In the genomic region with DNA sequence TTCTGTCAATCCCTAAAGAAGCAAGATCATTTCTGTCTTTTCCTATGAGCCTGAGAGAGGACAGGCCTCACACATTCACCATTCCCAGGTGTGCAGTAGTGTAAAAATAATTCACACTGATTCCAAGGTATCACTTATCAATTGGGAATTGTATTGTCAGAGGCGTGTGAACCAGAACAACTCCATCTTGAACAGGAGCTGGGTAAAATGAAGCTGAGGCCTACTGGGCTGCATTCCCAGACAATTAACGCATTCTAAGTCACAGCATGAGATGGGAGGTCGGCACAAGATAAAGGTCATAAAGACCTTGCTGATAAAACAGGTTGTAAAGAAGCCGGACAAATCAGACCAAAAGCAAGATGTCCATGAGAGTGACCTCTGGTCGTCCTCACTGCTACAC, we compare ENCODE assay signal across 1 cellular context.
TF ChIP-seq lines count a peak whose summit lies in the region.

No MANE protein-coding gene starts in this region.

TF ChIP-seq in K562, 482 proteins besides CTCF, POLR2A, EP300 and RAD21 (continued from another document and continues in another):
- TF ChIP-seq, protein P1, sequence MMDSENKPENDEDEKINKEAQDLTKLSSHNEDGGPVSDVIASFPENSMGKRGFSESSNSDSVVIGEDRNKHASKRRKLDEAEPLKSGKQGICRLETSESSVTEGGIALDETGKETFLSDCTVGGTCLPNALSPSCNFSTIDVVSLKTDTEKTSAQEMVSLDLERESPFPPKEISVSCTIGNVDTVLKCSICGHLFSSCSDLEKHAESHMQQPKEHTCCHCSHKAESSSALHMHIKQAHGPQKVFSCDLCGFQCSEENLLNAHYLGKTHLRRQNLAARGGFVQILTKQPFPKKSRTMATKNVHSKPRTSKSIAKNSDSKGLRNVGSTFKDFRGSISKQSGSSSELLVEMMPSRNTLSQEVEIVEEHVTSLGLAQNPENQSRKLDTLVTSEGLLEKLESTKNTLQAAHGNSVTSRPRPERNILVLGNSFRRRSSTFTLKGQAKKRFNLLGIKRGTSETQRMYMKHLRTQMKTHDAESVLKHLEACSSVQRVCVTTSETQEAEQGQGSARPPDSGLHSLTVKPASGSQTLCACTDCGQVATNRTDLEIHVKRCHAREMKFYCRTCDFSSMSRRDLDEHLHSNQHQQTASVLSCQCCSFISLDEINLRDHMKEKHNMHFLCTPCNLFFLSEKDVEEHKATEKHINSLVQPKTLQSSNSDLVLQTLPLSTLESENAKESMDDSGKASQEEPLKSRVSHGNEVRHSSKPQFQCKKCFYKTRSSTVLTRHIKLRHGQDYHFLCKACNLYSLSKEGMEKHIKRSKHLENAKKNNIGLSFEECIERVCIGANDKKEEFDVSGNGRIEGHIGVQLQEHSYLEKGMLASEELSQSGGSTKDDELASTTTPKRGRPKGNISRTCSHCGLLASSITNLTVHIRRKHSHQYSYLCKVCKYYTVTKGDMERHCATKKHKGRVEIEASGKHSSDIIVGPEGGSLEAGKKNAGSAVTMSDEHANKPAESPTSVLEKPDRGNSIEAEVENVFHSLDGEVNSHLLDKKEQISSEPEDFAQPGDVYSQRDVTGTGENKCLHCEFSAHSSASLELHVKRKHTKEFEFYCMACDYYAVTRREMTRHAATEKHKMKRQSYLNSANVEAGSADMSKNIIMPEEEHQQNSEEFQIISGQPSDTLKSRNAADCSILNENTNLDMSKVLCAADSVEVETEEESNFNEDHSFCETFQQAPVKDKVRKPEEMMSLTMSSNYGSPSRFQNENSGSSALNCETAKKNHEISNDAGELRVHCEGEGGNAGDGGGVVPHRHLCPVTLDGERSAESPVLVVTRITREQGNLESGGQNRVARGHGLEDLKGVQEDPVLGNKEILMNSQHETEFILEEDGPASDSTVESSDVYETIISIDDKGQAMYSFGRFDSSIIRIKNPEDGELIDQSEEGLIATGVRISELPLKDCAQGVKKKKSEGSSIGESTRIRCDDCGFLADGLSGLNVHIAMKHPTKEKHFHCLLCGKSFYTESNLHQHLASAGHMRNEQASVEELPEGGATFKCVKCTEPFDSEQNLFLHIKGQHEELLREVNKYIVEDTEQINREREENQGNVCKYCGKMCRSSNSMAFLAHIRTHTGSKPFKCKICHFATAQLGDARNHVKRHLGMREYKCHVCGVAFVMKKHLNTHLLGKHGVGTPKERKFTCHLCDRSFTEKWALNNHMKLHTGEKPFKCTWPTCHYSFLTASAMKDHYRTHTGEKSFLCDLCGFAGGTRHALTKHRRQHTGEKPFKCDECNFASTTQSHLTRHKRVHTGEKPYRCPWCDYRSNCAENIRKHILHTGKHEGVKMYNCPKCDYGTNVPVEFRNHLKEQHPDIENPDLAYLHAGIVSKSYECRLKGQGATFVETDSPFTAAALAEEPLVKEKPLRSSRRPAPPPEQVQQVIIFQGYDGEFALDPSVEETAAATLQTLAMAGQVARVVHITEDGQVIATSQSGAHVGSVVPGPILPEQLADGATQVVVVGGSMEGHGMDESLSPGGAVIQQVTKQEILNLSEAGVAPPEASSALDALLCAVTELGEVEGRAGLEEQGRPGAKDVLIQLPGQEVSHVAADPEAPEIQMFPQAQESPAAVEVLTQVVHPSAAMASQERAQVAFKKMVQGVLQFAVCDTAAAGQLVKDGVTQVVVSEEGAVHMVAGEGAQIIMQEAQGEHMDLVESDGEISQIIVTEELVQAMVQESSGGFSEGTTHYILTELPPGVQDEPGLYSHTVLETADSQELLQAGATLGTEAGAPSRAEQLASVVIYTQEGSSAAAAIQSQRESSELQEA (IDR thresholded peaks at IDR 0.05; ENCODE audit: low read depth), result no peak
- TF ChIP-seq ZNF3 (CRISPR knock-in tag; IDR thresholded peaks at IDR 0.05) (no peak), ZNF699 (CRISPR knock-in tag; IDR thresholded peaks at IDR 0.05; ENCODE audit: insufficient replicate concordance) (no peak), RCOR1 (IDR thresholded peaks at IDR 0.05; ENCODE audit: borderline replicate concordance in 1 of 2, low read depth in 2 of 2, low read length in 2 of 2) (0 out of 4 replicates have a peak, but pooled peaks of 1 of the 2 experiments have one; percentile 18), HDAC8 (tag; IDR thresholded peaks at IDR 0.05) (peak; percentile 73; the same call in 1 of the 2 replicates), ZNF668 (CRISPR knock-in tag; IDR thresholded peaks at IDR 0.05) (0 out of 2 replicates have a peak, but pooled peaks have one; percentile 35), KAT7 (CRISPR knock-in tag; IDR thresholded peaks at IDR 0.05; ENCODE audit: borderline replicate concordance) (no peak), LEF1 (IDR thresholded peaks at IDR 0.05) (no peak), HMGN3 (IDR thresholded peaks at IDR 0.05; ENCODE audit: borderline replicate concordance, extremely low read depth, insufficient read length, low read depth, low read length) (no peak), NR2F6 (CRISPR knock-in tag; IDR thresholded peaks at IDR 0.05) (no peak), ZNF551 (CRISPR knock-in tag; IDR thresholded peaks at IDR 0.05) (no peak), ZNF121 (CRISPR knock-in tag; conservative IDR thresholded peaks at IDR 0.05) (no peak), RHOXF2B (CRISPR knock-in tag; conservative IDR thresholded peaks at IDR 0.05) (no peak), ARNT (IDR thresholded peaks at IDR 0.05) (no peak), BCL6 (CRISPR knock-in tag; IDR thresholded peaks at IDR 0.05) (no peak), XRCC3 (IDR thresholded peaks at IDR 0.05) (no peak), POLR2H (tag; IDR thresholded peaks at IDR 0.05; ENCODE audit: low read depth) (no peak), CBX3 (IDR thresholded peaks at IDR 0.05; ENCODE audit: borderline replicate concordance in 1 of 2, low read length in 2 of 2) (no peak), KLF16 (IDR thresholded peaks at IDR 0.05) (no peak), SETDB1 (IDR thresholded peaks at IDR 0.05; ENCODE audit: low read length) (no peak), PPARD (CRISPR knock-in tag; IDR thresholded peaks at IDR 0.05) (no peak), HNRNPK (IDR thresholded peaks at IDR 0.05; ENCODE audit: low read depth, low read length, poor library complexity, severe bottlenecking) (no peak), ESRRA (IDR thresholded peaks at IDR 0.05; ENCODE audit: borderline replicate concordance, low read depth) (peak; percentile 80), KLF1 (tag; IDR thresholded peaks at IDR 0.05) (no peak), RBM39 (optimal IDR thresholded peaks at IDR 0.05; ENCODE audit: low read depth, low read length) (no peak), ZNF644 (tag; IDR thresholded peaks at IDR 0.05; ENCODE audit: low read depth) (peak; percentile 78; the same call in 1 of the 2 replicates)
- TF ChIP-seq, protein P2, sequence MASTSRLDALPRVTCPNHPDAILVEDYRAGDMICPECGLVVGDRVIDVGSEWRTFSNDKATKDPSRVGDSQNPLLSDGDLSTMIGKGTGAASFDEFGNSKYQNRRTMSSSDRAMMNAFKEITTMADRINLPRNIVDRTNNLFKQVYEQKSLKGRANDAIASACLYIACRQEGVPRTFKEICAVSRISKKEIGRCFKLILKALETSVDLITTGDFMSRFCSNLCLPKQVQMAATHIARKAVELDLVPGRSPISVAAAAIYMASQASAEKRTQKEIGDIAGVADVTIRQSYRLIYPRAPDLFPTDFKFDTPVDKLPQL (IDR thresholded peaks at IDR 0.05; ENCODE audit: extremely low read depth, insufficient read length), result no peak
- TF ChIP-seq, protein P3, sequence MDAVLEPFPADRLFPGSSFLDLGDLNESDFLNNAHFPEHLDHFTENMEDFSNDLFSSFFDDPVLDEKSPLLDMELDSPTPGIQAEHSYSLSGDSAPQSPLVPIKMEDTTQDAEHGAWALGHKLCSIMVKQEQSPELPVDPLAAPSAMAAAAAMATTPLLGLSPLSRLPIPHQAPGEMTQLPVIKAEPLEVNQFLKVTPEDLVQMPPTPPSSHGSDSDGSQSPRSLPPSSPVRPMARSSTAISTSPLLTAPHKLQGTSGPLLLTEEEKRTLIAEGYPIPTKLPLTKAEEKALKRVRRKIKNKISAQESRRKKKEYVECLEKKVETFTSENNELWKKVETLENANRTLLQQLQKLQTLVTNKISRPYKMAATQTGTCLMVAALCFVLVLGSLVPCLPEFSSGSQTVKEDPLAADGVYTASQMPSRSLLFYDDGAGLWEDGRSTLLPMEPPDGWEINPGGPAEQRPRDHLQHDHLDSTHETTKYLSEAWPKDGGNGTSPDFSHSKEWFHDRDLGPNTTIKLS (IDR thresholded peaks at IDR 0.05; ENCODE audit: borderline replicate concordance, low read depth), result no peak
- TF ChIP-seq, protein P4, sequence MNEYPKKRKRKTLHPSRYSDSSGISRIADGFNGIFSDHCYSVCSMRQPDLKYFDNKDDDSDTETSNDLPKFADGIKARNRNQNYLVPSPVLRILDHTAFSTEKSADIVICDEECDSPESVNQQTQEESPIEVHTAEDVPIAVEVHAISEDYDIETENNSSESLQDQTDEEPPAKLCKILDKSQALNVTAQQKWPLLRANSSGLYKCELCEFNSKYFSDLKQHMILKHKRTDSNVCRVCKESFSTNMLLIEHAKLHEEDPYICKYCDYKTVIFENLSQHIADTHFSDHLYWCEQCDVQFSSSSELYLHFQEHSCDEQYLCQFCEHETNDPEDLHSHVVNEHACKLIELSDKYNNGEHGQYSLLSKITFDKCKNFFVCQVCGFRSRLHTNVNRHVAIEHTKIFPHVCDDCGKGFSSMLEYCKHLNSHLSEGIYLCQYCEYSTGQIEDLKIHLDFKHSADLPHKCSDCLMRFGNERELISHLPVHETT (CRISPR knock-in tag; conservative IDR thresholded peaks at IDR 0.05 in 1 of 2, IDR thresholded peaks at IDR 0.05 in 1 of 2), result peak in 1 of 2 experiments; percentile 80; a peak in 2 of 4 replicates
- TF ChIP-seq, protein P5, sequence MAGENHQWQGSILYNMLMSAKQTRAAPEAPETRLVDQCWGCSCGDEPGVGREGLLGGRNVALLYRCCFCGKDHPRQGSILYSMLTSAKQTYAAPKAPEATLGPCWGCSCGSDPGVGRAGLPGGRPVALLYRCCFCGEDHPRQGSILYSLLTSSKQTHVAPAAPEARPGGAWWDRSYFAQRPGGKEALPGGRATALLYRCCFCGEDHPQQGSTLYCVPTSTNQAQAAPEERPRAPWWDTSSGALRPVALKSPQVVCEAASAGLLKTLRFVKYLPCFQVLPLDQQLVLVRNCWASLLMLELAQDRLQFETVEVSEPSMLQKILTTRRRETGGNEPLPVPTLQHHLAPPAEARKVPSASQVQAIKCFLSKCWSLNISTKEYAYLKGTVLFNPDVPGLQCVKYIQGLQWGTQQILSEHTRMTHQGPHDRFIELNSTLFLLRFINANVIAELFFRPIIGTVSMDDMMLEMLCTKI (IDR thresholded peaks at IDR 0.05; ENCODE audit: partially characterized antibody), result no peak
- TF ChIP-seq, protein P6, sequence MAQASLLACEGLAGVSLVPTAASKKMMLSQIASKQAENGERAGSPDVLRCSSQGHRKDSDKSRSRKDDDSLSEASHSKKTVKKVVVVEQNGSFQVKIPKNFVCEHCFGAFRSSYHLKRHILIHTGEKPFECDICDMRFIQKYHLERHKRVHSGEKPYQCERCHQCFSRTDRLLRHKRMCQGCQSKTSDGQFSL (CRISPR knock-in tag; IDR thresholded peaks at IDR 0.05), result no peak
- TF ChIP-seq, protein P6 (tag; IDR thresholded peaks at IDR 0.05), result peak in 1 of 2 experiments; percentile 61; a peak in 1 of 4 replicates
- TF ChIP-seq, protein P7, sequence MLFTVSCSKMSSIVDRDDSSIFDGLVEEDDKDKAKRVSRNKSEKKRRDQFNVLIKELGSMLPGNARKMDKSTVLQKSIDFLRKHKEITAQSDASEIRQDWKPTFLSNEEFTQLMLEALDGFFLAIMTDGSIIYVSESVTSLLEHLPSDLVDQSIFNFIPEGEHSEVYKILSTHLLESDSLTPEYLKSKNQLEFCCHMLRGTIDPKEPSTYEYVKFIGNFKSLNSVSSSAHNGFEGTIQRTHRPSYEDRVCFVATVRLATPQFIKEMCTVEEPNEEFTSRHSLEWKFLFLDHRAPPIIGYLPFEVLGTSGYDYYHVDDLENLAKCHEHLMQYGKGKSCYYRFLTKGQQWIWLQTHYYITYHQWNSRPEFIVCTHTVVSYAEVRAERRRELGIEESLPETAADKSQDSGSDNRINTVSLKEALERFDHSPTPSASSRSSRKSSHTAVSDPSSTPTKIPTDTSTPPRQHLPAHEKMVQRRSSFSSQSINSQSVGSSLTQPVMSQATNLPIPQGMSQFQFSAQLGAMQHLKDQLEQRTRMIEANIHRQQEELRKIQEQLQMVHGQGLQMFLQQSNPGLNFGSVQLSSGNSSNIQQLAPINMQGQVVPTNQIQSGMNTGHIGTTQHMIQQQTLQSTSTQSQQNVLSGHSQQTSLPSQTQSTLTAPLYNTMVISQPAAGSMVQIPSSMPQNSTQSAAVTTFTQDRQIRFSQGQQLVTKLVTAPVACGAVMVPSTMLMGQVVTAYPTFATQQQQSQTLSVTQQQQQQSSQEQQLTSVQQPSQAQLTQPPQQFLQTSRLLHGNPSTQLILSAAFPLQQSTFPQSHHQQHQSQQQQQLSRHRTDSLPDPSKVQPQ (CRISPR knock-in tag; IDR thresholded peaks at IDR 0.05; ENCODE audit: borderline replicate concordance), result no peak
- TF ChIP-seq, protein P8, sequence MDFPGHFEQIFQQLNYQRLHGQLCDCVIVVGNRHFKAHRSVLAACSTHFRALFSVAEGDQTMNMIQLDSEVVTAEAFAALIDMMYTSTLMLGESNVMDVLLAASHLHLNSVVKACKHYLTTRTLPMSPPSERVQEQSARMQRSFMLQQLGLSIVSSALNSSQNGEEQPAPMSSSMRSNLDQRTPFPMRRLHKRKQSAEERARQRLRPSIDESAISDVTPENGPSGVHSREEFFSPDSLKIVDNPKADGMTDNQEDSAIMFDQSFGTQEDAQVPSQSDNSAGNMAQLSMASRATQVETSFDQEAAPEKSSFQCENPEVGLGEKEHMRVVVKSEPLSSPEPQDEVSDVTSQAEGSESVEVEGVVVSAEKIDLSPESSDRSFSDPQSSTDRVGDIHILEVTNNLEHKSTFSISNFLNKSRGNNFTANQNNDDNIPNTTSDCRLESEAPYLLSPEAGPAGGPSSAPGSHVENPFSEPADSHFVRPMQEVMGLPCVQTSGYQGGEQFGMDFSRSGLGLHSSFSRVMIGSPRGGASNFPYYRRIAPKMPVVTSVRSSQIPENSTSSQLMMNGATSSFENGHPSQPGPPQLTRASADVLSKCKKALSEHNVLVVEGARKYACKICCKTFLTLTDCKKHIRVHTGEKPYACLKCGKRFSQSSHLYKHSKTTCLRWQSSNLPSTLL (IDR thresholded peaks at IDR 0.05), result no peak
- TF ChIP-seq, protein P9, sequence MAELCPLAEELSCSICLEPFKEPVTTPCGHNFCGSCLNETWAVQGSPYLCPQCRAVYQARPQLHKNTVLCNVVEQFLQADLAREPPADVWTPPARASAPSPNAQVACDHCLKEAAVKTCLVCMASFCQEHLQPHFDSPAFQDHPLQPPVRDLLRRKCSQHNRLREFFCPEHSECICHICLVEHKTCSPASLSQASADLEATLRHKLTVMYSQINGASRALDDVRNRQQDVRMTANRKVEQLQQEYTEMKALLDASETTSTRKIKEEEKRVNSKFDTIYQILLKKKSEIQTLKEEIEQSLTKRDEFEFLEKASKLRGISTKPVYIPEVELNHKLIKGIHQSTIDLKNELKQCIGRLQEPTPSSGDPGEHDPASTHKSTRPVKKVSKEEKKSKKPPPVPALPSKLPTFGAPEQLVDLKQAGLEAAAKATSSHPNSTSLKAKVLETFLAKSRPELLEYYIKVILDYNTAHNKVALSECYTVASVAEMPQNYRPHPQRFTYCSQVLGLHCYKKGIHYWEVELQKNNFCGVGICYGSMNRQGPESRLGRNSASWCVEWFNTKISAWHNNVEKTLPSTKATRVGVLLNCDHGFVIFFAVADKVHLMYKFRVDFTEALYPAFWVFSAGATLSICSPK (IDR thresholded peaks at IDR 0.05; ENCODE audit: borderline replicate concordance), result no peak
